ENCODE assay signal across 16 cellular contexts in the genomic region with DNA sequence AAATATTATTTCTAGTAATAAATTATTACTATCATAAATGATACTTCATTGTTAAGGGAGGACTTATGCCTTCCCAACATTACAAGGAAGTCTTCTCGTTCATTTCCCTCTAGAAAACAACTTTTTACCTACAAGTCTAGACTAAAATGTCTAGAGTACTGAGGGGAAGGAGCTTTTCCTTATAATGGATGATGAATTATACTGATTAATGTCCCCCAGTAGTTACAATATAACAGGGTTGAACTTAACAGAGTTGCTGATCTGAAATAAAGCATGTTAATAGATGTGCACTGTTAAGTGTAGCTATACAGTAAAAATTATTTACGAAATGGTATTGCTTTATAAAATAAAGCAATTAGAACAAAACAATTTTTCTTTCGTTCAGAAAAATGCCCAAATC.
"Had no signal": no experiment of that assay in that cellular context is flagged by ENCODE, and none has a peak within 500 bp of the region (broad histone marks: within the 10 kb centered on the region; RNA-seq: fewer than 3 reads in every experiment).

No MANE protein-coding gene starts in this region.

- DNase-seq: activated CD4-positive, alpha-beta T cell treated with anti-CD3 and anti-CD28 coated beads for 4 hours; activated CD8-positive, alpha-beta memory T cell treated with anti-CD3 and anti-CD28 coated beads, Interleukin-2, amount 50 U/mL, for 48 hours; activated CD8-positive, alpha-beta T cell treated with anti-CD3 and anti-CD28 coated beads for 36 hours; activated naive CD4-positive, alpha-beta T cell treated with anti-CD3 and anti-CD28 coated beads for 36 hours; amniotic stem cell; body of pancreas; central memory CD4-positive, alpha-beta T cell; cortex of kidney; effector CD8-positive, alpha-beta T cell; hippocampal formation; left colon; nephron progenitor cell; stimulated activated CD4-positive, alpha-beta T cell treated with anti-CD3 and anti-CD28 coated beads, Interleukin-2, amount 100 ng/mL, for 48 hours; stimulated activated naive CD4-positive, alpha-beta T cell treated with Interleukin-2 at 50 U/mL for 16 hours had no signal

- ATAC-seq: activated CD8-positive, alpha-beta T cell treated with anti-CD3 and anti-CD28 coated beads for 36 hours; body of pancreas; gastroesophageal sphincter had no signal

- H3K36me3 ChIP-seq: gastroesophageal sphincter, suprapubic skin had no signal

- H3K4me3 ChIP-seq: body of pancreas had no signal

- H3K27me3 ChIP-seq: body of pancreas, gastroesophageal sphincter, suprapubic skin had no signal

- H3K27ac ChIP-seq: gastroesophageal sphincter, suprapubic skin had no signal

- H3K4me1 ChIP-seq: body of pancreas had no signal

- H3K9me3 ChIP-seq: body of pancreas, gastroesophageal sphincter, suprapubic skin had no signal
